Comparison of ENCODE assay signal across 17 cellular contexts in the genomic region with DNA sequence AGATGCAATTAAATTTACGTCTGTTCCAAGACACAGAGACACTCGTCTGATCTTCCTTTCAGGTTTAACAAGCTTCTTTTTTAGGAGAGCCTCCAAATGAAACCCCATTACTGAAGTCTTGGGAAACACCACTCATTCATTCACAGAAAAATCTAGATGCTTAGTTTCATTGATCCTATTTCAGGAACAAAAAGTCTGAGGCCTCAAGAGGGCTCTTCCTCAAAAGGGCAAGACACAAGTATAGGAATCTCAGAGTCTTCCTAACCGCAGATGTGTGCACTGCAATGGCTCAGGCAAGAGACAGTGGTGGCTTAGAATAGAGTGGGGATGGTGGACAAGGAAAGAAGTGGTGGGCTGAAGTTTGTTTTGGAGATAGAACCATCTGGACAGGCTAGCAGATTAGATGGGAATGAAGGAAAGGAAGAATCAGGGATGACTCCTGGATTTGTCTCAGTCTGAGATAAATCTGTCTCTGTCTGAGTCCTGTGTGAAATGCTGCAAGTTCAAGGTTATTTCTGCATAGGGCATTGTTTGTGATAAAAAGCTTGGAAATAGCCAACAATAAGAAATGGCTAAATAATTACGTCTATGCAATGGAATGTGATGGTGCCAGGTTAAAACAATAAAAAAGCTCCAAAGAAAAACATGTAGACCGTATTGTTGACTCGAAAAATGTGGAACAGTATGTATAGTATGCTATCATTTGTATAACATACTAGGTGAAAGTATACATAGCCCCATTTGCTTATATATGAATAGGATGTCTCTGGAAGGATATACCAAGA. TPM values are rescaled to one million over a fixed set of nuclear protein-coding genes. Genes with fewer than 3 reads are reported as not detected.
DNase-seq lines count a peak whose midpoint lies in the region; ATAC-seq and TF ChIP-seq lines count a peak whose summit lies in the region.
"Had no signal": no experiment of that assay in that cellular context is flagged by ENCODE, and none has a peak within 500 bp of the region (broad histone marks: within the 10 kb centered on the region; RNA-seq: fewer than 3 reads in every experiment).

No MANE protein-coding gene starts in this region.

- TF ChIP-seq CTCF in tibial nerve (IDR thresholded peaks at IDR 0.05) (no peak), natural killer cell (IDR thresholded peaks at IDR 0.05) (no peak)

- TF ChIP-seq POLR2A in tibial nerve (IDR thresholded peaks at IDR 0.05) = no peak

- CTCF ChIA-PET in activated naive CD4-positive, alpha-beta T cell treated with anti-CD3 and anti-CD28 coated beads, Interleukin-2, amount 10 ng/mL, durations not matched to agents 7 days and 5 days (lab: Charles Lee) = interaction anchor here (0.7 to 5.7 kb wide), 6 partner anchors 13 to 73 kb away, joined by 3 to 164 read pairs (median 4); no protein-coding TSS in a partner anchor

- ATAC-seq in HG03469 (IDR thresholded peaks at IDR 0.05; ENCODE audit: unreplicated experiment) (no peak), natural killer cell (no peak)
- ATAC-seq: activated naive CD8-positive, alpha-beta T cell treated with anti-CD3 and anti-CD28 coated beads, Interleukin-2, amount 50 U/mL, for 24 hours; left ventricle myocardium superior had no signal

- H3K9me3 Mint-ChIP-seq in activated naive CD4-positive, alpha-beta T cell treated with anti-CD3 and anti-CD28 coated beads, Interleukin-2, amount 10 ng/mL, durations not matched to agents 7 days and 5 days = no peaks in the 10 kb centered on the region
- H3K9me3 Mint-ChIP-seq in natural killer cell = no peaks in the 10 kb centered on the region
- H3K9me3 Mint-ChIP-seq: activated CD4-positive, alpha-beta T cell treated with anti-CD3 and anti-CD28 coated beads, Interleukin-2, amount 10 ng/mL, durations not matched to agents 7 days and 5 days; activated naive CD8-positive, alpha-beta T cell treated with anti-CD3 and anti-CD28 coated beads, Interleukin-2, amount 50 U/mL, for 24 hours; activated T-helper 2 cell treated with anti-CD3 and anti-CD28 coated beads, Interferon-gamma antibody, Interleukin-2, Interleukin-4, amounts not matched to agents 10 μg/mL and 5 μg/mL and 100 μg/mL, durations not matched to agents 14 hours and 24 hours and 36 hours had no signal

- no peak overlapping the region for H3K27ac ChIP-seq in tibial nerve
- H3K27ac ChIP-seq: SK-N-MC had no signal

- WGBS in tibial nerve, 2 donors = 65 to 75% methylated on average over 6 of the region's 6 CpGs

- H3K9me3 ChIP-seq in tibial nerve = no peaks in the 10 kb centered on the region

- no peak for TF ChIP-seq EP300 in tibial nerve (IDR thresholded peaks at IDR 0.05)

- H3K4me1 Mint-ChIP-seq in activated naive CD4-positive, alpha-beta T cell treated with anti-CD3 and anti-CD28 coated beads, Interleukin-2, amount 10 ng/mL, durations not matched to agents 7 days and 5 days = peaks cover 28% of the 10 kb centered on the region
- H3K4me1 Mint-ChIP-seq in natural killer cell = no peaks in the 10 kb centered on the region

- peaks cover 60% of the 10 kb centered on the region for H3K27me3 Mint-ChIP-seq in activated naive CD4-positive, alpha-beta T cell treated with anti-CD3 and anti-CD28 coated beads, Interleukin-2, amount 10 ng/mL, durations not matched to agents 7 days and 5 days
- peaks cover 12 to 20% of the 10 kb centered on the region in 2 donors for H3K27me3 Mint-ChIP-seq in natural killer cell (ENCODE audit: low read depth in 2 of 2)

- no peak overlapping the region for H3K4me3 ChIP-seq in tibial nerve
- H3K4me3 ChIP-seq: SK-N-MC had no signal

- no peaks in the 10 kb centered on the region for H3K4me1 ChIP-seq in tibial nerve

- intact Hi-C loops in natural killer cell (cut with micrococcal nuclease) = no loop called here

- no peak overlapping the region for H3K4me3 Mint-ChIP-seq in activated naive CD4-positive, alpha-beta T cell treated with anti-CD3 and anti-CD28 coated beads, Interleukin-2, amount 10 ng/mL, durations not matched to agents 7 days and 5 days
- H3K4me3 Mint-ChIP-seq in natural killer cell = no peak overlapping the region
- H3K4me3 Mint-ChIP-seq: activated CD4-positive, alpha-beta T cell treated with anti-CD3 and anti-CD28 coated beads, Interleukin-2, amount 10 ng/mL, durations not matched to agents 7 days and 5 days; activated naive CD8-positive, alpha-beta T cell treated with anti-CD3 and anti-CD28 coated beads, Interleukin-2, amount 50 U/mL, for 24 hours had no signal

- H3K27ac Mint-ChIP-seq in activated naive CD4-positive, alpha-beta T cell treated with anti-CD3 and anti-CD28 coated beads, Interleukin-2, amount 10 ng/mL, durations not matched to agents 7 days and 5 days = peak overlapping the region; percentile 30
- no peak overlapping the region for H3K27ac Mint-ChIP-seq in natural killer cell
- H3K27ac Mint-ChIP-seq: activated CD4-positive, alpha-beta T cell treated with anti-CD3 and anti-CD28 coated beads, Interleukin-2, amount 10 ng/mL, durations not matched to agents 7 days and 5 days; activated naive CD8-positive, alpha-beta T cell treated with anti-CD3 and anti-CD28 coated beads, Interleukin-2, amount 50 U/mL, for 24 hours; activated T-helper 2 cell treated with anti-CD3 and anti-CD28 coated beads, Interferon-gamma antibody, Interleukin-2, Interleukin-4, amounts not matched to agents 10 μg/mL and 5 μg/mL and 100 μg/mL, durations not matched to agents 14 hours and 24 hours and 36 hours had no signal

- H3K36me3 ChIP-seq in tibial nerve = no peaks in the 10 kb centered on the region

- DNase-seq in activated naive CD4-positive, alpha-beta T cell treated with anti-CD3 and anti-CD28 coated beads, Interleukin-2, amount 10 ng/mL, durations not matched to agents 7 days and 5 days = no peak
- DNase-seq in activated naive CD4-positive, alpha-beta T cell (lab: John Stamatoyannopoulos, UW) = no peak
- DNase-seq in SKM-1 (lab: John Stamatoyannopoulos, UW; ENCODE audit: unreplicated experiment) (peak; percentile 69), globus pallidus (ENCODE audit: low spot score) (peak; percentile 35), anterior cingulate cortex (lab: John Stamatoyannopoulos, UW) (no peak), tibial nerve (ENCODE audit: low spot score in 2 of 2) (no peak), natural killer cell (no peak)
- DNase-seq: 8988T; activated CD4-positive, alpha-beta T cell treated with anti-CD3 and anti-CD28 coated beads, Interleukin-2, amount 10 ng/mL, durations not matched to agents 7 days and 5 days; activated naive CD8-positive, alpha-beta T cell treated with anti-CD3 and anti-CD28 coated beads, Interleukin-2, amount 50 U/mL, for 24 hours; left ventricle myocardium superior; NCI-H146; NCI-H2171 treated with DMSO at 0.1 percent for 48 hours had no signal

- peaks cover 0 to 17% of the 10 kb centered on the region in 2 donors for H3K27me3 ChIP-seq in tibial nerve

- no peaks in the 10 kb centered on the region for H3K36me3 Mint-ChIP-seq in activated naive CD4-positive, alpha-beta T cell treated with anti-CD3 and anti-CD28 coated beads, Interleukin-2, amount 10 ng/mL, durations not matched to agents 7 days and 5 days
- no peaks in the 10 kb centered on the region for H3K36me3 Mint-ChIP-seq in natural killer cell

RNA-seq across cellular contexts. Expression of a gene that starts 8.9 kb away (rescaled TPM):
- not detected for total RNA-seq in tibial nerve
- total RNA-seq in natural killer cell = not detected
- total RNA-seq: activated CD4-positive, alpha-beta T cell treated with anti-CD3 and anti-CD28 coated beads, Interleukin-2, amount 10 ng/mL, durations not matched to agents 7 days and 5 days; activated T-helper 2 cell treated with anti-CD3 and anti-CD28 coated beads, Interferon-gamma antibody, Interleukin-2, Interleukin-4, amounts not matched to agents 10 μg/mL and 5 μg/mL and 100 μg/mL, durations not matched to agents 14 hours and 24 hours and 36 hours; H4 had no signal

RNA-seq across cellular contexts. Expression of a gene that starts 20.4 kb away (rescaled TPM):
- total RNA-seq in tibial nerve = 1 to 10 TPM in 2 of 4 donors, not detected in 2; 1.2 to 4.8 TPM
- total RNA-seq in natural killer cell = 10 to 100 TPM in 1 of 3 donors, under 1 TPM in 1, not detected in 1; 0.24 to 21.3 TPM
- total RNA-seq: activated CD4-positive, alpha-beta T cell treated with anti-CD3 and anti-CD28 coated beads, Interleukin-2, amount 10 ng/mL, durations not matched to agents 7 days and 5 days; activated T-helper 2 cell treated with anti-CD3 and anti-CD28 coated beads, Interferon-gamma antibody, Interleukin-2, Interleukin-4, amounts not matched to agents 10 μg/mL and 5 μg/mL and 100 μg/mL, durations not matched to agents 14 hours and 24 hours and 36 hours; H4 had no signal

RNA-seq across cellular contexts. Expression of a gene that starts 29.4 kb away (rescaled TPM):
- total RNA-seq in tibial nerve = 1 to 10 TPM in 2 of 4 donors, under 1 TPM in 2; 0.78 to 2.4 (median 1.3) TPM
- total RNA-seq in natural killer cell = under 1 TPM in 1 of 3 donors, not detected in 2; 0.19 TPM
- total RNA-seq: activated CD4-positive, alpha-beta T cell treated with anti-CD3 and anti-CD28 coated beads, Interleukin-2, amount 10 ng/mL, durations not matched to agents 7 days and 5 days; activated T-helper 2 cell treated with anti-CD3 and anti-CD28 coated beads, Interferon-gamma antibody, Interleukin-2, Interleukin-4, amounts not matched to agents 10 μg/mL and 5 μg/mL and 100 μg/mL, durations not matched to agents 14 hours and 24 hours and 36 hours had no signal

Comparison
In these comparisons a context has a peak if more than half of its experiments do, and no peak if none do; other contexts are left out.
1. DNase-seq: peak in SKM-1 (single experiment) and globus pallidus (single experiment); none in activated naive CD4-positive, alpha-beta T cell treated with anti-CD3 and anti-CD28 coated beads, Interleukin-2, amount 10 ng/mL, durations not matched to agents 7 days and 5 days (single experiment), activated naive CD4-positive, alpha-beta T cell (0 of 4), anterior cingulate cortex (0 of 58), tibial nerve (0 of 2) and natural killer cell (single experiment).